Comparison of ENCODE assay signal across 27 cellular contexts in genomic region chr11:64430570-64430969, GRCh38.
"Had no signal": no experiment of that assay in that cellular context is flagged by ENCODE, and none has a peak within 500 bp of the region (broad histone marks: within the 10 kb centered on the region; RNA-seq: fewer than 3 reads in every experiment).

No MANE protein-coding gene starts in this region.

- H3K27ac Mint-ChIP-seq: activated CD4-positive, alpha-beta memory T cell treated with anti-CD3 and anti-CD28 coated beads, Interleukin-2, amount 10 ng/mL, durations not matched to agents 7 days and 5 days; activated CD4-positive, alpha-beta T cell treated with anti-CD3 and anti-CD28 coated beads, Interleukin-2, amount 10 ng/mL, durations not matched to agents 7 days and 5 days; activated naive CD4-positive, alpha-beta T cell treated with anti-CD3 and anti-CD28 coated beads, Interleukin-2, amount 10 ng/mL, durations not matched to agents 7 days and 5 days; activated naive CD8-positive, alpha-beta T cell treated with anti-CD3 and anti-CD28 coated beads for 36 hours; activated T-helper 2 cell treated with anti-CD3 and anti-CD28 coated beads, Interferon-gamma antibody, Interleukin-2, Interleukin-4, amounts not matched to agents 10 μg/mL and 5 μg/mL and 100 μg/mL, durations not matched to agents 14 hours and 24 hours and 36 hours; T-cell had no signal

- H3K4me3 Mint-ChIP-seq: activated CD4-positive, alpha-beta memory T cell treated with anti-CD3 and anti-CD28 coated beads, Interleukin-2, amount 10 ng/mL, durations not matched to agents 7 days and 5 days; activated CD4-positive, alpha-beta T cell treated with anti-CD3 and anti-CD28 coated beads, Interleukin-2, amount 10 ng/mL, durations not matched to agents 7 days and 5 days; activated naive CD4-positive, alpha-beta T cell treated with anti-CD3 and anti-CD28 coated beads, Interleukin-2, amount 10 ng/mL, durations not matched to agents 7 days and 5 days; activated naive CD8-positive, alpha-beta T cell treated with anti-CD3 and anti-CD28 coated beads for 36 hours; T-cell had no signal

- DNase-seq: activated CD4-positive, alpha-beta memory T cell treated with anti-CD3 and anti-CD28 coated beads, Interleukin-2, amount 10 ng/mL, durations not matched to agents 7 days and 5 days; activated CD4-positive, alpha-beta T cell treated with anti-CD3 and anti-CD28 coated beads, Interleukin-2, amount 10 ng/mL, durations not matched to agents 7 days and 5 days; activated CD4-positive, CD25-positive, alpha-beta regulatory T cell; activated gamma-delta T cell treated with Interleukin-2 at 50 U/mL for 16 hours; activated naive CD4-positive, alpha-beta T cell treated with anti-CD3 and anti-CD28 coated beads, Interleukin-2, amount 10 ng/mL, durations not matched to agents 7 days and 5 days; activated naive CD8-positive, alpha-beta T cell treated with anti-CD3 and anti-CD28 coated beads for 36 hours; activated T-cell treated with anti-CD3 and anti-CD28 coated beads for 4 hours; activated T-cell treated with anti-CD3 and anti-CD28 coated beads, Interleukin-2, amount 50 U/mL, for 48 hours; brain microvascular endothelial cell; KG1; NCI-H1048; NCI-H1417 treated with DMSO at 0.1 percent for 48 hours; NCI-H1694; NCI-H2029; NCI-H2107; NCI-H226; NCI-H526; NCI-H774; OCI-M1; RPMI8226; T-cell; T-helper 2 cell; T1000 had no signal

- H3K27ac ChIP-seq: brain microvascular endothelial cell, SK-N-MC had no signal

- H3K36me3 Mint-ChIP-seq: activated naive CD4-positive, alpha-beta T cell treated with anti-CD3 and anti-CD28 coated beads, Interleukin-2, amount 10 ng/mL, durations not matched to agents 7 days and 5 days; activated naive CD8-positive, alpha-beta T cell treated with anti-CD3 and anti-CD28 coated beads for 36 hours; T-cell had no signal

- H3K4me1 Mint-ChIP-seq: activated CD4-positive, alpha-beta memory T cell treated with anti-CD3 and anti-CD28 coated beads, Interleukin-2, amount 10 ng/mL, durations not matched to agents 7 days and 5 days; activated CD4-positive, alpha-beta T cell treated with anti-CD3 and anti-CD28 coated beads, Interleukin-2, amount 10 ng/mL, durations not matched to agents 7 days and 5 days; activated naive CD4-positive, alpha-beta T cell treated with anti-CD3 and anti-CD28 coated beads, Interleukin-2, amount 10 ng/mL, durations not matched to agents 7 days and 5 days; activated naive CD8-positive, alpha-beta T cell treated with anti-CD3 and anti-CD28 coated beads for 36 hours; T-cell had no signal

- H3K36me3 ChIP-seq: brain microvascular endothelial cell had no signal

- ATAC-seq: Panc1, Right ventricle myocardium inferior, T-cell had no signal

- H3K9me3 Mint-ChIP-seq: activated CD4-positive, alpha-beta memory T cell treated with anti-CD3 and anti-CD28 coated beads, Interleukin-2, amount 10 ng/mL, durations not matched to agents 7 days and 5 days; activated CD4-positive, alpha-beta T cell treated with anti-CD3 and anti-CD28 coated beads, Interleukin-2, amount 10 ng/mL, durations not matched to agents 7 days and 5 days; activated naive CD4-positive, alpha-beta T cell treated with anti-CD3 and anti-CD28 coated beads, Interleukin-2, amount 10 ng/mL, durations not matched to agents 7 days and 5 days; activated naive CD8-positive, alpha-beta T cell treated with anti-CD3 and anti-CD28 coated beads for 36 hours; activated T-helper 2 cell treated with anti-CD3 and anti-CD28 coated beads, Interferon-gamma antibody, Interleukin-2, Interleukin-4, amounts not matched to agents 10 μg/mL and 5 μg/mL and 100 μg/mL, durations not matched to agents 14 hours and 24 hours and 36 hours had no signal

- H3K4me3 ChIP-seq: SK-N-MC had no signal

- H3K27me3 Mint-ChIP-seq: activated CD4-positive, alpha-beta T cell treated with anti-CD3 and anti-CD28 coated beads, Interleukin-2, amount 10 ng/mL, durations not matched to agents 7 days and 5 days; activated naive CD8-positive, alpha-beta T cell treated with anti-CD3 and anti-CD28 coated beads for 36 hours had no signal
